Comparison of ENCODE assay signal across 2 cellular contexts in the genomic region with DNA sequence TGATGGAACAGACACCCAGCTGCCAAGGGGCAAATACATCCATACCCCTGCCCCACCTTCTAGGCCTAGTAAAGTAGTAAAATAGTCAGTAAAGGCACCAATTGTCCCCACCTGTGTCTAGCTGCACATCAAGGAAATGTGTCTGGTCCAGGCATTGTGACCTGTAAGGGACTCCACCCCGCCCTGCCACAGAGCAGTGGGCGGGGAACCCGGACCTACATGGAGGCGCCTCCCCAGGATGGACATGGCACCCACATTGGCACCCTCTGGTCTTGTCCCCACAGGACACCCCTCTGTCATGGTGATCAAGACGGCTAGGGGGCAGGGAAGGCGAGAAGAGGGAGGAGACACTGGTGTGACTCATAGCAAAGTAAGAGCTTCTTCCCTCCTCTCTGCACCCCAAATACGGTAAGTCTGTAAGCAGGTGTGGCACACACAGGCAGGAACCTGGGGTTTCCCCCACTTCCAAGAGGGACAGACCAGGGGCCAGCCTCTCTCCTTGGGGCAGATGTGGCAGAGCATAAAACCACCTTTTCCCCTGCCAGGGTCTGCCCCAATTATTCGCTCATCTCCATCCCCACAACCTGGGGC.
TF ChIP-seq lines count a peak whose summit lies in the region.

No MANE protein-coding gene starts in this region.

TF ChIP-seq in HepG2, 621 proteins besides CTCF, POLR2A, EP300 and RAD21:
- TF ChIP-seq, protein P1, sequence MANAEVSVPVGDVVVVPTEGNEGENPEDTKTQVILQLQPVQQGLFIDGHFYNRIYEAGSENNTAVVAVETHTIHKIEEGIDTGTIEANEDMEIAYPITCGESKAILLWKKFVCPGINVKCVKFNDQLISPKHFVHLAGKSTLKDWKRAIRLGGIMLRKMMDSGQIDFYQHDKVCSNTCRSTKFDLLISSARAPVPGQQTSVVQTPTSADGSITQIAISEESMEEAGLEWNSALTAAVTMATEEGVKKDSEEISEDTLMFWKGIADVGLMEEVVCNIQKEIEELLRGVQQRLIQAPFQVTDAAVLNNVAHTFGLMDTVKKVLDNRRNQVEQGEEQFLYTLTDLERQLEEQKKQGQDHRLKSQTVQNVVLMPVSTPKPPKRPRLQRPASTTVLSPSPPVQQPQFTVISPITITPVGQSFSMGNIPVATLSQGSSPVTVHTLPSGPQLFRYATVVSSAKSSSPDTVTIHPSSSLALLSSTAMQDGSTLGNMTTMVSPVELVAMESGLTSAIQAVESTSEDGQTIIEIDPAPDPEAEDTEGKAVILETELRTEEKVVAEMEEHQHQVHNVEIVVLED (CRISPR knock-in tag; IDR thresholded peaks at IDR 0.05; ENCODE audit: borderline replicate concordance), result no peak
- TF ChIP-seq ZSCAN30 (CRISPR knock-in tag; IDR thresholded peaks at IDR 0.05) (no peak), ZNF776 (CRISPR knock-in tag; IDR thresholded peaks at IDR 0.05) (no peak), ESRRA (CRISPR knock-in tag; IDR thresholded peaks at IDR 0.05; ENCODE audit: low read depth) (0 out of 2 replicates have a peak, but pooled peaks have one; percentile 13)
- TF ChIP-seq, protein P2, sequence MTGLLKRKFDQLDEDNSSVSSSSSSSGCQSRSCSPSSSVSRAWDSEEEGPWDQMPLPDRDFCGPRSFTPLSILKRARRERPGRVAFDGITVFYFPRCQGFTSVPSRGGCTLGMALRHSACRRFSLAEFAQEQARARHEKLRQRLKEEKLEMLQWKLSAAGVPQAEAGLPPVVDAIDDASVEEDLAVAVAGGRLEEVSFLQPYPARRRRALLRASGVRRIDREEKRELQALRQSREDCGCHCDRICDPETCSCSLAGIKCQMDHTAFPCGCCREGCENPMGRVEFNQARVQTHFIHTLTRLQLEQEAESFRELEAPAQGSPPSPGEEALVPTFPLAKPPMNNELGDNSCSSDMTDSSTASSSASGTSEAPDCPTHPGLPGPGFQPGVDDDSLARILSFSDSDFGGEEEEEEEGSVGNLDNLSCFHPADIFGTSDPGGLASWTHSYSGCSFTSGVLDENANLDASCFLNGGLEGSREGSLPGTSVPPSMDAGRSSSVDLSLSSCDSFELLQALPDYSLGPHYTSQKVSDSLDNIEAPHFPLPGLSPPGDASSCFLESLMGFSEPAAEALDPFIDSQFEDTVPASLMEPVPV (CRISPR knock-in tag; IDR thresholded peaks at IDR 0.05), result no peak
- TF ChIP-seq, protein P3, sequence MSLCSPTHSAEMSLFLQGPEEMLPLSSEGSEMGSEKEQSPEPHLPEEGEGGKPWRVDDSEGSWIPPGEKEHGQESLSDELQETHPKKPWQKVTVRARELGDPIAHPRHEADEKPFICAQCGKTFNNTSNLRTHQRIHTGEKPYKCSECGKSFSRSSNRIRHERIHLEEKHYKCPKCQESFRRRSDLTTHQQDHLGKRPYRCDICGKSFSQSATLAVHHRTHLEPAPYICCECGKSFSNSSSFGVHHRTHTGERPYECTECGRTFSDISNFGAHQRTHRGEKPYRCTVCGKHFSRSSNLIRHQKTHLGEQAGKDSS (CRISPR knock-in tag; IDR thresholded peaks at IDR 0.05; ENCODE audit: borderline replicate concordance, low read depth), result no peak
TF ChIP-seq in HepG2: peak in this region for 1.

TF ChIP-seq in GM12878, 131 proteins besides CTCF, POLR2A, EP300 and RAD21:
- TF ChIP-seq POLR2AphosphoS2 (IDR thresholded peaks at IDR 0.05; ENCODE audit: low read depth, low read length) (no peak), SREBF2 (IDR thresholded peaks at IDR 0.05; ENCODE audit: low read length) (no peak), IRF5 (IDR thresholded peaks at IDR 0.05; ENCODE audit: borderline replicate concordance) (no peak), PAX5 (IDR thresholded peaks at IDR 0.05; ENCODE audit: borderline replicate concordance, low read depth, low read length) (no peak), ZBED1 (IDR thresholded peaks at IDR 0.05; ENCODE audit: borderline replicate concordance) (no peak), ATF7 (IDR thresholded peaks at IDR 0.05; ENCODE audit: low read depth) (no peak), ZNF207 (IDR thresholded peaks at IDR 0.05; ENCODE audit: borderline replicate concordance) (no peak)
